In genomic region chr7:100270089-100270914, GRCh38 we compare ENCODE assay signal across 7 cellular contexts. TPM values are rescaled to one million over a fixed set of nuclear protein-coding genes. Genes with fewer than 3 reads are reported as not detected.
DNase-seq lines count a peak whose midpoint lies in the region; TF ChIP-seq lines count a peak whose summit lies in the region.
"Not testable (repeated sequence)": the region's sequence is repeated elsewhere in the genome, so short reads cannot be mapped to it uniquely, and the experiment has no call there.

No MANE protein-coding gene starts in this region.

- H3K27me3 ChIP-seq in breast epithelium; cardiac muscle cell; mesendoderm (ENCODE audit: insufficient read depth, low read length, poor library complexity): not testable (repeated sequence)

- POLR2A ChIA-PET in activated CD4-positive, alpha-beta memory T cell treated with anti-CD3 and anti-CD28 coated beads, Interleukin-2, amount 10 ng/mL, durations not matched to agents 7 days and 5 days (lab: Charles Lee): not testable (repeated sequence)

- peak overlapping the region; percentile 81 for H3K56ac ChIP-seq in mesendoderm (ENCODE audit: low read length)

- H4K5ac ChIP-seq in mesendoderm (ENCODE audit: low read length): not testable (repeated sequence)

- H3K23ac ChIP-seq in mesendoderm (ENCODE audit: low read length): not testable (repeated sequence)

- H3K4me1 ChIP-seq in breast epithelium; cardiac muscle cell (ENCODE audit: low read depth); mesendoderm (ENCODE audit: control insufficient read depth, low read depth, low read length): not testable (repeated sequence)

- not testable (repeated sequence) for H3K27ac Mint-ChIP-seq in activated CD4-positive, alpha-beta memory T cell treated with anti-CD3 and anti-CD28 coated beads, Interleukin-2, amount 10 ng/mL, durations not matched to agents 7 days and 5 days

- H3K79me2 ChIP-seq in mesendoderm (ENCODE audit: control insufficient read depth, insufficient read depth, low read length): peaks cover 20% of the 10 kb centered on the region

- peak overlapping the region; percentile 88 for H3K18ac ChIP-seq in mesendoderm (ENCODE audit: low read length)

- H3K27me3 Mint-ChIP-seq in activated CD4-positive, alpha-beta memory T cell treated with anti-CD3 and anti-CD28 coated beads, Interleukin-2, amount 10 ng/mL, durations not matched to agents 7 days and 5 days: not testable (repeated sequence)

- CTCF ChIA-PET in activated CD4-positive, alpha-beta memory T cell treated with anti-CD3 and anti-CD28 coated beads, Interleukin-2, amount 10 ng/mL, durations not matched to agents 7 days and 5 days (lab: Charles Lee): not testable (repeated sequence)

- H3K9ac ChIP-seq in mesendoderm (ENCODE audit: low read length): peak overlapping the region; percentile 61

- H3K4me1 Mint-ChIP-seq in activated CD4-positive, alpha-beta memory T cell treated with anti-CD3 and anti-CD28 coated beads, Interleukin-2, amount 10 ng/mL, durations not matched to agents 7 days and 5 days: peaks cover 19% of the 10 kb centered on the region

- not testable (repeated sequence) for H3K4ac ChIP-seq in mesendoderm (ENCODE audit: low read depth, low read length)

- not testable (repeated sequence) for H3K36me3 Mint-ChIP-seq in activated CD4-positive, alpha-beta memory T cell treated with anti-CD3 and anti-CD28 coated beads, Interleukin-2, amount 10 ng/mL, durations not matched to agents 7 days and 5 days (ENCODE audit: low read depth)

- not testable (repeated sequence) for H2BK5ac ChIP-seq in mesendoderm (ENCODE audit: low read length)

- not testable (repeated sequence) for TF ChIP-seq POLR2A in breast epithelium (IDR thresholded peaks at IDR 0.05)

- H3K4me3 Mint-ChIP-seq in activated CD4-positive, alpha-beta memory T cell treated with anti-CD3 and anti-CD28 coated beads, Interleukin-2, amount 10 ng/mL, durations not matched to agents 7 days and 5 days: peak overlapping the region; percentile 66

- DNase-seq in ELF-1 (ENCODE audit: low read depth, low spot score): peak; percentile 70
- DNase-seq in NCI-H526 (lab: John Stamatoyannopoulos, UW): peak; percentile 7 to 19
- not testable (repeated sequence) for DNase-seq in activated CD4-positive, alpha-beta memory T cell treated with anti-CD3 and anti-CD28 coated beads, Interleukin-2, amount 10 ng/mL, durations not matched to agents 7 days and 5 days; breast epithelium (ENCODE audit: low spot score in 2 of 2)
- peak; percentile 25 for DNase-seq in cardiac muscle cell (ENCODE audit: low read depth in 1 of 2, low spot score in 1 of 2)
- DNase-seq in mesendoderm: peak; percentile 81
- peak; percentile 33 for DNase-seq in putamen (ENCODE audit: low spot score)

- not testable (repeated sequence) for H2BK15ac ChIP-seq in mesendoderm (replicated peaks; ENCODE audit: low read depth)

- not testable (repeated sequence) for H3K9me3 Mint-ChIP-seq in activated CD4-positive, alpha-beta memory T cell treated with anti-CD3 and anti-CD28 coated beads, Interleukin-2, amount 10 ng/mL, durations not matched to agents 7 days and 5 days

- H3K27ac ChIP-seq in breast epithelium (peak overlapping the region in 1 of 2 donors; percentile 3), cardiac muscle cell (peak overlapping the region; percentile 60), mesendoderm (ENCODE audit: low read depth, low read length) (peak overlapping the region; percentile 87)

- H3K9me3 ChIP-seq in breast epithelium; cardiac muscle cell (ENCODE audit: low read depth): not testable (repeated sequence)

- intact Hi-C loops in breast epithelium (cut with DNase I; ENCODE audit: low total_unique reads): not testable (repeated sequence)

- not testable (repeated sequence) for H2AK5ac ChIP-seq in mesendoderm (ENCODE audit: low read length)

- no CpG with 5 or more reads among the region's 22 CpGs for WGBS in mesendoderm (ENCODE audit: extremely low coverage, insufficient coverage, low lambda C conversion rate)

- H3K4me2 ChIP-seq in mesendoderm (ENCODE audit: low read length): peak overlapping the region; percentile 38

- H4K8ac ChIP-seq in mesendoderm (ENCODE audit: low read depth, low read length): not testable (repeated sequence)

- H2BK120ac ChIP-seq in mesendoderm (ENCODE audit: low read depth, low read length): not testable (repeated sequence)

- TF ChIP-seq CTCF in breast epithelium (IDR thresholded peaks at IDR 0.05); cardiac muscle cell (IDR thresholded peaks at IDR 0.05; ENCODE audit: low read depth, low read length): not testable (repeated sequence)

- not testable (repeated sequence) for H3K79me1 ChIP-seq in mesendoderm (ENCODE audit: low read length)

- not testable (repeated sequence) for H3K36me3 ChIP-seq in breast epithelium; cardiac muscle cell; mesendoderm (ENCODE audit: control insufficient read depth, insufficient read depth, low read length)

- H3K4me3 ChIP-seq in breast epithelium (peak overlapping the region; percentile 51 to 93 (median 71)), cardiac muscle cell (peak overlapping the region; percentile 91), mesendoderm (ENCODE audit: low read length) (peak overlapping the region; percentile 4)

RNA-seq across cellular contexts. Expression of gene SPDYE3, which starts 37.2 kb away (rescaled TPM):
- total RNA-seq in activated CD4-positive, alpha-beta memory T cell treated with anti-CD3 and anti-CD28 coated beads, Interleukin-2, amount 10 ng/mL, durations not matched to agents 7 days and 5 days: not detected
- not detected for total RNA-seq in breast epithelium
- not detected in 2 replicates for total RNA-seq in cardiac muscle cell
- polyA plus RNA-seq in cardiac muscle cell: 6.7 and 8.9 TPM in 2 replicates
- polyA plus RNA-seq in mesendoderm (2013, experiment 1 of 2): not detected
- not detected for polyA plus RNA-seq in mesendoderm (2013, experiment 2 of 2)

RNA-seq across cellular contexts. Expression of gene PVRIG, which starts 50.6 kb away (rescaled TPM):
- 10 to 100 TPM; 70.5 to 71.8 TPM for total RNA-seq in activated CD4-positive, alpha-beta memory T cell treated with anti-CD3 and anti-CD28 coated beads, Interleukin-2, amount 10 ng/mL, durations not matched to agents 7 days and 5 days
- total RNA-seq in breast epithelium (1 to 10 TPM in 1 of 3 donors, under 1 TPM in 2; 0.32 to 1.2 (median 0.66) TPM), cardiac muscle cell (0.15 TPM in 1 of 2 replicates, not detected in the other)
- 0.67 and 2.3 TPM in 2 replicates for polyA plus RNA-seq in cardiac muscle cell
- polyA plus RNA-seq in mesendoderm (2013, experiment 1 of 2): not detected
- polyA plus RNA-seq in mesendoderm (2013, experiment 2 of 2): not detected

Comparison
In these comparisons a context has a peak if more than half of its experiments do, and no peak if none do; other contexts are left out.
1. H3K4me3 ChIP-seq: peak in every context shown above with its lines; median percentile 91 in cardiac muscle cell; 71 in breast epithelium; 4 in mesendoderm.
2. RNA of gene PVRIG, which starts 50.6 kb away (total RNA-seq): 70.5 to 71.8 TPM in activated CD4-positive, alpha-beta memory T cell treated with anti-CD3 and anti-CD28 coated beads, Interleukin-2, amount 10 ng/mL, durations not matched to agents 7 days and 5 days; 0.32 to 1.2 TPM in breast epithelium and 0.15 TPM in cardiac muscle cell; every median in the first group is over 10 times any median in the second.